In genomic region chr12:89994901-89995300, GRCh38 we compare ENCODE assay signal across 23 cellular contexts.
DNase-seq lines count a peak whose midpoint lies in the region; ATAC-seq and TF ChIP-seq lines count a peak whose summit lies in the region.
"Had no signal": no experiment of that assay in that cellular context is flagged by ENCODE, and none has a peak within 500 bp of the region (broad histone marks: within the 10 kb centered on the region; RNA-seq: fewer than 3 reads in every experiment).

No MANE protein-coding gene starts in this region.

- H3K36me3 ChIP-seq in colonic mucosa = no peaks in the 10 kb centered on the region
- H3K36me3 ChIP-seq: BLaER1 treated with 17β-estradiol and CSF1 and Interleukin-3, amounts not matched to agents 10 nM and 100 nM; Peyer's patch had no signal

- no peak overlapping the region for H3K4me3 ChIP-seq in colonic mucosa
- H3K4me3 ChIP-seq: BLaER1 treated with 17β-estradiol and CSF1 and Interleukin-3, amounts not matched to agents 10 nM and 100 nM; GM23248; Peyer's patch; SK-N-MC had no signal

- no peak for TF ChIP-seq CTCF in colonic mucosa (IDR thresholded peaks at IDR 0.05)

- no peaks in the 10 kb centered on the region for H3K27me3 ChIP-seq in colonic mucosa
- H3K27me3 ChIP-seq: BLaER1 treated with 17β-estradiol and CSF1 and Interleukin-3, amounts not matched to agents 10 nM and 100 nM; Peyer's patch had no signal

- H3K9me3 ChIP-seq in colonic mucosa = no peaks in the 10 kb centered on the region
- H3K9me3 ChIP-seq: BLaER1 treated with 17β-estradiol and CSF1 and Interleukin-3, amounts not matched to agents 10 nM and 100 nM; Peyer's patch had no signal

- H3K9ac ChIP-seq in colonic mucosa (ENCODE audit: low read depth in 2 of 2, low read length in 2 of 2) = no peak overlapping the region
- H3K9ac ChIP-seq: BLaER1 treated with 17β-estradiol and CSF1 and Interleukin-3, amounts not matched to agents 10 nM and 100 nM; GM23248 had no signal

- no peak overlapping the region for H3K27ac ChIP-seq in colonic mucosa
- H3K27ac ChIP-seq: GM23248, Peyer's patch, SK-N-MC had no signal

- no peak for ATAC-seq in GM18907 (IDR thresholded peaks at IDR 0.05; ENCODE audit: unreplicated experiment)
- no peak for ATAC-seq in GM18861 (IDR thresholded peaks at IDR 0.05; ENCODE audit: unreplicated experiment)
- ATAC-seq: HepG2 had no signal

- intact Hi-C loops in colonic mucosa (cut with DNase I) = no loop called here

- H3K4me1 ChIP-seq in colonic mucosa = no peaks in the 10 kb centered on the region
- H3K4me1 ChIP-seq: Peyer's patch had no signal

- DNase-seq in NCI-H82 (lab: John Stamatoyannopoulos, UW) = peak; percentile 14
- DNase-seq in NCI-H82 treated with DMSO at 0.1 percent for 48 hours (lab: John Stamatoyannopoulos, UW; ENCODE audit: unreplicated experiment) = no peak
- DNase-seq in NCI-H2171 (lab: John Stamatoyannopoulos, UW) = peak; percentile 37
- DNase-seq in cerebellar cortex (ENCODE audit: low spot score) = peak; percentile 72
- DNase-seq in colonic mucosa = no peak
- DNase-seq: CD4-positive, alpha-beta T cell; DMS79 treated with DMSO at 0.1 percent for 48 hours; GM23248; H9; HFFc6; Karpas-422; NCI-H2029 treated with DMSO at 0.1 percent for 48 hours; NCI-H226; NCI-H510A; OCI-M1; Peyer's patch; SIG-M5; SW 1271 had no signal

Comparison
In these comparisons a context has a peak if more than half of its experiments do, and no peak if none do; other contexts are left out.
1. DNase-seq: peak in NCI-H82 (single experiment), NCI-H2171 (single experiment) and cerebellar cortex (single experiment); none in NCI-H82 treated with DMSO at 0.1 percent for 48 hours (single experiment) and colonic mucosa (single experiment).